Comparison of ENCODE assay signal across 8 cellular contexts in the genomic region with DNA sequence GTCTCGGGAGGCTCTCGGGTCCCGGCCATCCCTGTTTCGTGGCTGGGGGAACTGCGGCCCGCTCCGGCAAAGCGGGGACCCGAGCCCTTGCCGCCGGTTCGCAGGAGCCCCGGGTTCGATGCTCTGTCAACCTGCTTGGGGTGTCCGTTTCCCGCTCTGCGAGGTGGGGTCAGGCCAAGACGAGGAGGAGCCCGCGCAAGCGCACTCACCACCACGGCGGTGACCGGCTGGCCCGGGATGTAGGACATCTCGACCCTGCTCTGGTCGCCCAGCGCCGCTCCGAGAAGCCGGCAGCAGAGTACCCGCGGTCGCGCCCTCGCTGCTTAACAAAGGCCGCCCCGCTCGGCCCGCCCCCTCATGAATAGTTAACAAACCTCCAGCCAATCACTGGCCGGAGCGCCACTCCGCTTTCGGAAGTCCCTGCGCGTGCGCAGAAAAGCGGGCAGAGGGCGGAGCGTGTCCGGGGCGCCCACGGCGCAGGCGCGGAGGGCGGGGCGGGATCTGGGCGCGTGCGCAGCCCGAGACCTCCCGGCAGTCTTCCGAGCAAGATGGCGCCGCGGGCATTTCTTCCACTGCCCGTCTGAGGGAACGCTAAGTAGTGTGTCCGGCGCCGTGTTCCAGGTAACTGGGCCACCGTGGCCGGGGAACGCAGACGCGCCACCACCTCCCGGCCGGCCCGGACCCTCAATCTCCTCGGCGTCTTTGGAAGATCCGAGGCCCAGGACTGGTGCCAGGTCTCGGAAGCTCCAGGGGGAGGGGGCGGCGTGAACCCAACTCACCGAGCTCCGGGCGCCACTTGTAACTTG. TPM values are rescaled to one million over a fixed set of nuclear protein-coding genes. Genes with fewer than 3 reads are reported as not detected.
DNase-seq lines count a peak whose midpoint lies in the region; ATAC-seq and TF ChIP-seq lines count a peak whose summit lies in the region.

A gene (plus strand): TSS at position 534 of the 806 bp plus-strand sequence. CDS start 335 bp downstream, outside the sequence.
A gene with protein sequence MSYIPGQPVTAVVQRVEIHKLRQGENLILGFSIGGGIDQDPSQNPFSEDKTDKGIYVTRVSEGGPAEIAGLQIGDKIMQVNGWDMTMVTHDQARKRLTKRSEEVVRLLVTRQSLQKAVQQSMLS (minus strand): TSS at position 300 of the 806 bp plus-strand sequence. CDS start 52 bp downstream, at position 248.

- intact Hi-C loops in aorta (cut with DNase I) = loop anchor here in 1 of 2 donors (1.0 to 5.0 kb wide), 3 partner anchors 8 to 54 kb away; a partner anchor contains a TSS

- H3K4me1 ChIP-seq in rectal smooth muscle tissue (ENCODE audit: control insufficient read depth, insufficient read depth, low read length) = peaks cover 14% of the 10 kb centered on the region
- peaks cover 0 to 2% of the 10 kb centered on the region in 2 donors for H3K4me1 ChIP-seq in aorta (ENCODE audit: control insufficient read depth in 1 of 2, insufficient read depth in 2 of 2, low read length in 2 of 2)

- DNase-seq in NCI-H2029 treated with DMSO at 0.1 percent for 48 hours (lab: John Stamatoyannopoulos, UW) (peak; percentile 79), T-helper 9 cell (peak; percentile 98), astrocyte of the cerebellum (ENCODE audit: low read depth) (peak; percentile 94), hepatic stellate cell (ENCODE audit: low spot score) (peak; percentile 100), aorta (peak; percentile 99 to 100)

- TF ChIP-seq POLR2A in GM18505 (IDR thresholded peaks at IDR 0.05; ENCODE audit: borderline replicate concordance, extremely low read depth, insufficient read depth, insufficient read length) = peak; percentile 90

- peak within 1 kb of the TSS; percentile 99 for H3K4me3 ChIP-seq in astrocyte of the cerebellum (ENCODE audit: low read depth, low read length)
- H3K4me3 ChIP-seq in rectal smooth muscle tissue (ENCODE audit: low read length) = peak within 1 kb of the TSS; percentile 96
- H3K4me3 ChIP-seq in aorta (ENCODE audit: low read length in 2 of 2) = peak within 1 kb of the TSS; percentile 70 to 73

- no peaks in the 10 kb centered on the region for H3K9me3 ChIP-seq in aorta (ENCODE audit: control insufficient read depth, low read length)

- TF ChIP-seq CTCF in astrocyte of the cerebellum (IDR thresholded peaks at IDR 0.05; ENCODE audit: low read depth, low read length, missing control alignments) = no peak

- H3K36me3 ChIP-seq in rectal smooth muscle tissue (ENCODE audit: control insufficient read depth, insufficient read depth, low read length) (peaks cover 16% of the 10 kb centered on the region), aorta (ENCODE audit: control insufficient read depth in 1 of 2, insufficient read depth in 2 of 2, low read length in 1 of 2) (no peaks in the 10 kb centered on the region)

- 0% methylated on average over 84 to 89 of the region's 89 CpGs for WGBS in aorta, 2 donors

- peak within 1 kb of the TSS; percentile 91 for H3K9ac ChIP-seq in rectal smooth muscle tissue (ENCODE audit: low read length)

- in situ Hi-C loops in astrocyte of the cerebellum (cut with HindIII; ENCODE audit: low sequenced_read_pairs) = no loop called here

- ATAC-seq in GM18505 (IDR thresholded peaks at IDR 0.05; ENCODE audit: unreplicated experiment) (peak; percentile 84), HG02973 (IDR thresholded peaks at IDR 0.05; ENCODE audit: unreplicated experiment) (peak; percentile 81), aorta (ENCODE audit: low FRiP score) (peak; percentile 98)

- H3K27ac ChIP-seq in rectal smooth muscle tissue (ENCODE audit: low read depth, low read length) (peak within 1 kb of the TSS; percentile 97), aorta (ENCODE audit: low read depth in 1 of 2, low read length in 2 of 2) (peak within 1 kb of the TSS; percentile 92 to 96)

- no peaks in the 10 kb centered on the region for H3K27me3 ChIP-seq in rectal smooth muscle tissue (ENCODE audit: control insufficient read depth, insufficient read depth, low read length)
- H3K27me3 ChIP-seq in aorta (ENCODE audit: control insufficient read depth in 1 of 2, insufficient read depth in 2 of 2, low read length in 1 of 2) = no peaks in the 10 kb centered on the region

RNA-seq across cellular contexts. Expression of the first gene that starts in this region (rescaled TPM):
- 10 to 100 TPM; 19.2 to 25.7 TPM for total RNA-seq in aorta
- 10 to 100 TPM; 33.1 to 48.5 TPM for polyA plus RNA-seq in aorta

RNA-seq across cellular contexts. Expression of the second gene that starts in this region (rescaled TPM):
- total RNA-seq in aorta = 100 to 1,000 TPM; 101 to 108 TPM
- 100 to 1,000 TPM in 1 of 2 donors, 10 to 100 TPM in 1; 93.2 to 155 TPM for polyA plus RNA-seq in aorta

Comparison
In these comparisons a context has a peak if more than half of its experiments do, and no peak if none do; other contexts are left out.
1. Peak in every context shown above with its lines: DNase-seq, ATAC-seq, H3K4me3 ChIP-seq and H3K27ac ChIP-seq.